8 cellular contexts compared by ENCODE assay signal in the genomic region with DNA sequence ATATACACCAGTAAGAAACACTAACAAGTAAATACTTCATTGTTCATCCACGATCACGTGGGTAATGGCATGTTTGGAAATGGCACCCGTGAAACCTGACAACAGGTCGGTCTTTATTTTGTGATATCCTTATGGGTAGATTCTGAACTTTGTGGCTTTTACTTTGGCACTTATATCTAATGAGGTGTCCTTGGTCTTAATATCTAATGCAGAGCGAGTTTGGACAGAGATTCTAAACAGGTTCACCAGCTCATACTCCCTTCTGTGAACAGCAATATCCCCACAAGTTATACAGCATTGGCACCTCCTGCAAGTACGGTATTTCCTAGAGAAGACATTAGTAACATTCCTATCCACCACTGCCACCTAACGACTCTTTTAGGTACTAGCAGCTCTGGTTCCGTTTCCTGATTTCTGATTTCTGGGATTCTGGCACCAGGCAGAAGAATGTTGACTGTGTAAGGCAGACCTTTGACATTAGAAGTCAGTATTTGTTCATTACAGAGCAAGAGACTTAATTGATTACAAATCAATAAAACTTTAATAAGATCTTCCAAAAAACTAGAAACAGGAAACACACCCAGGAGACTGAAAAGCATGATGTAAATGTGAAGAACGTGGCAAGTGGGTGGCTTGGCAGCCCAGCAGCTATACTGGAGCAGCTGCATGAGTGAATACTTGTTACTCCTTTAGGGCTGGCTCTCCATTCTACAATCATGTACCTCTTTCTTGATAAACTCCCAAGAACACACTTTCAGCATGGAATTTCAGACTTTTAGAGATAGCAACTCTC. TPM values are rescaled to one million over a fixed set of nuclear protein-coding genes. Genes with fewer than 3 reads are reported as not detected.
DNase-seq lines count a peak whose midpoint lies in the region; ATAC-seq and TF ChIP-seq lines count a peak whose summit lies in the region.

No MANE protein-coding gene starts in this region.

- no CpG with 5 or more reads among the region's 9 CpGs for WGBS in H9 (ENCODE audit: extremely low coverage, insufficient read length, low lambda C conversion rate)

- no peak overlapping the region for H3K4me2 ChIP-seq in H9 (ENCODE audit: insufficient read depth, insufficient read length, low read length)

- H3K4ac ChIP-seq in H9 (ENCODE audit: low read depth, low read length), result no peak overlapping the region

- no peak overlapping the region for H4K5ac ChIP-seq in H9 (ENCODE audit: insufficient read length, low read depth, low read length)

- H4K8ac ChIP-seq in H9 (replicated peaks; ENCODE audit: insufficient read length, low read depth, low read length), result no peak overlapping the region

- peak overlapping the region in 1 of 2 experiments; percentile 24; a peak in 1 of 5 replicates for H3K4me3 Mint-ChIP-seq in H9
- H3K4me3 Mint-ChIP-seq in T-helper 1 cell treated with Interleukin-12 subunit alpha and Interleukin-12 subunit beta and Interleukin-4 antibody, amounts not matched to agents 30 μg/mL and 1 μg/mL, for 36 hours, result no peak overlapping the region
- no peak overlapping the region for H3K4me3 Mint-ChIP-seq in stimulated activated memory B cell treated with anti-CD40 and anti-IgM and Interleukin-4, amounts not matched to agents 10 μg/mL and 1 μg/mL and 100 μg/mL, for 72 hours

- DNase-seq in EH (ENCODE audit: low read depth) (peak; percentile 75), H9 (no peak), NCI-H187 treated with DMSO at 0.1 percent for 48 hours (lab: John Stamatoyannopoulos, UW) (peak; percentile 56), kidney tubule cell (ENCODE audit: low spot score) (peak; percentile 80)
- DNase-seq in central memory CD4-positive, alpha-beta T cell, result peak; percentile 58

- no peak overlapping the region for H2AK5ac ChIP-seq in H9 (ENCODE audit: insufficient read length, low read length)

- H3K9me3 Mint-ChIP-seq in H9, result no peaks in the 10 kb centered on the region
- H3K9me3 Mint-ChIP-seq in T-helper 1 cell treated with Interleukin-12 subunit alpha and Interleukin-12 subunit beta and Interleukin-4 antibody, amounts not matched to agents 30 μg/mL and 1 μg/mL, for 36 hours, result no peaks in the 10 kb centered on the region
- H3K9me3 Mint-ChIP-seq in stimulated activated memory B cell treated with anti-CD40 and anti-IgM and Interleukin-4, amounts not matched to agents 10 μg/mL and 1 μg/mL and 100 μg/mL, for 72 hours, result no peaks in the 10 kb centered on the region

- H3K18ac ChIP-seq in H9 (ENCODE audit: insufficient read length, low read depth, low read length), result no peak overlapping the region

- no peak overlapping the region for H3K23ac ChIP-seq in H9 (ENCODE audit: insufficient read length, low read depth, low read length)

- H3K79me1 ChIP-seq in H9 (ENCODE audit: insufficient read depth, low read depth, low read length, poor library complexity, severe bottlenecking), result no peaks in the 10 kb centered on the region

- no peak overlapping the region for H2BK15ac ChIP-seq in H9 (ENCODE audit: low read depth, low read length)

- no peak overlapping the region for H4K91ac ChIP-seq in H9 (ENCODE audit: insufficient read length, low read depth, low read length)

- no peak overlapping the region for H3K27ac ChIP-seq in H9 (ENCODE audit: insufficient read length, low read depth, low read length)

- ATAC-seq in stimulated activated memory B cell treated with anti-CD40 and anti-IgM and Interleukin-4, amounts not matched to agents 10 μg/mL and 1 μg/mL and 100 μg/mL, for 72 hours, result peak; percentile 76
- no peak for ATAC-seq in HG03521 (IDR thresholded peaks at IDR 0.05; ENCODE audit: unreplicated experiment)

- H2AFZ ChIP-seq in H9 (ENCODE audit: low read length), result no peak overlapping the region

- no peaks in the 10 kb centered on the region for H3K23me2 ChIP-seq in H9 (ENCODE audit: insufficient read length, low read depth, low read length, poor library complexity, severe bottlenecking)

- H3K27ac Mint-ChIP-seq in H9, result no peak overlapping the region
- H3K27ac Mint-ChIP-seq in T-helper 1 cell treated with Interleukin-12 subunit alpha and Interleukin-12 subunit beta and Interleukin-4 antibody, amounts not matched to agents 30 μg/mL and 1 μg/mL, for 36 hours, result peak overlapping the region; percentile 6
- H3K27ac Mint-ChIP-seq in stimulated activated memory B cell treated with anti-CD40 and anti-IgM and Interleukin-4, amounts not matched to agents 10 μg/mL and 1 μg/mL and 100 μg/mL, for 72 hours, result no peak overlapping the region

- H4K20me1 ChIP-seq in H9 (ENCODE audit: control insufficient read depth, insufficient read depth, insufficient read length), result no peaks in the 10 kb centered on the region

- H3K4me1 ChIP-seq in H9 (ENCODE audit: insufficient read depth, low read length), result no peaks in the 10 kb centered on the region

- H3K56ac ChIP-seq in H9 (ENCODE audit: insufficient read length, low read depth, low read length), result no peak overlapping the region

- H2BK120ac ChIP-seq in H9 (ENCODE audit: low read depth, low read length, poor library complexity, severe bottlenecking), result no peak overlapping the region

- H3K27me3 ChIP-seq in H9 (ENCODE audit: insufficient read depth, low read length), result no peaks in the 10 kb centered on the region

- TF ChIP-seq CTCF in H9 (conservative IDR thresholded peaks at IDR 0.05), result peak; percentile 87

- H3K9me3 ChIP-seq in H9 (ENCODE audit: control insufficient read depth, low read depth, low read length), result no peaks in the 10 kb centered on the region

- no peak overlapping the region for H2BK5ac ChIP-seq in H9 (ENCODE audit: insufficient read length, low read length)

- no peak overlapping the region for H3K9ac ChIP-seq in H9 (ENCODE audit: extremely low read depth, insufficient read length, low read length)

- H3K36me3 Mint-ChIP-seq in H9 (ENCODE audit: insufficient read depth in 1 of 3, low read depth in 3 of 3), result peaks cover 0 to 6% (median 0%) of the 10 kb centered on the region in 3 experiments; a peak in 1 of 7 replicates
- no peaks in the 10 kb centered on the region for H3K36me3 Mint-ChIP-seq in T-helper 1 cell treated with Interleukin-12 subunit alpha and Interleukin-12 subunit beta and Interleukin-4 antibody, amounts not matched to agents 30 μg/mL and 1 μg/mL, for 36 hours (ENCODE audit: low read depth)
- H3K36me3 Mint-ChIP-seq in stimulated activated memory B cell treated with anti-CD40 and anti-IgM and Interleukin-4, amounts not matched to agents 10 μg/mL and 1 μg/mL and 100 μg/mL, for 72 hours, result no peaks in the 10 kb centered on the region

- H3T11ph ChIP-seq in H9 (ENCODE audit: low read length), result no peak overlapping the region

- H3K27me3 Mint-ChIP-seq in H9 (ENCODE audit: low read depth), result peaks cover under 1% of the 10 kb centered on the region
- H3K27me3 Mint-ChIP-seq in T-helper 1 cell treated with Interleukin-12 subunit alpha and Interleukin-12 subunit beta and Interleukin-4 antibody, amounts not matched to agents 30 μg/mL and 1 μg/mL, for 36 hours (ENCODE audit: low read depth), result peaks cover 6% of the 10 kb centered on the region
- no peaks in the 10 kb centered on the region for H3K27me3 Mint-ChIP-seq in stimulated activated memory B cell treated with anti-CD40 and anti-IgM and Interleukin-4, amounts not matched to agents 10 μg/mL and 1 μg/mL and 100 μg/mL, for 72 hours

- no peak overlapping the region for H3K14ac ChIP-seq in H9 (ENCODE audit: insufficient read depth, low read length)

- peaks cover 0 to 2% of the 10 kb centered on the region in 2 experiments; a peak in 2 of 4 replicates for H3K4me1 Mint-ChIP-seq in H9
- H3K4me1 Mint-ChIP-seq in T-helper 1 cell treated with Interleukin-12 subunit alpha and Interleukin-12 subunit beta and Interleukin-4 antibody, amounts not matched to agents 30 μg/mL and 1 μg/mL, for 36 hours (ENCODE audit: low read depth), result peaks cover 17% of the 10 kb centered on the region
- H3K4me1 Mint-ChIP-seq in stimulated activated memory B cell treated with anti-CD40 and anti-IgM and Interleukin-4, amounts not matched to agents 10 μg/mL and 1 μg/mL and 100 μg/mL, for 72 hours, result peaks cover 12% of the 10 kb centered on the region

- H2BK20ac ChIP-seq in H9 (ENCODE audit: low read depth, low read length, poor library complexity, severe bottlenecking), result no peak overlapping the region

- H3K79me2 ChIP-seq in H9 (ENCODE audit: insufficient read depth, low read length), result no peaks in the 10 kb centered on the region

- H2BK12ac ChIP-seq in H9 (ENCODE audit: insufficient read length, low read depth, low read length), result no peak overlapping the region

RNA-seq across cellular contexts. Expression of a gene that starts 2.5 kb away (rescaled TPM):
- 3.2 and 3.8 TPM in 2 replicates for total RNA-seq in H9 (2021)

RNA-seq across cellular contexts. Expression of a gene that starts 6.7 kb away (rescaled TPM):
- total RNA-seq in H9 (2021), result not detected in 2 replicates

RNA-seq across cellular contexts. Expression of a gene that starts 49.6 kb away (rescaled TPM):
- not detected in 2 replicates for total RNA-seq in H9 (2021)

RNA-seq across cellular contexts. Expression of a gene that starts 54.6 kb away (rescaled TPM):
- total RNA-seq in H9 (2021), result not detected in 2 replicates
